Comparison of ENCODE assay signal across 8 cellular contexts in genomic region chrX:76148753-76149152, GRCh38. TPM values are rescaled to one million over a fixed set of nuclear protein-coding genes. Genes with fewer than 3 reads are reported as not detected.
A peak's percentile ranks its signal among the peaks of the same experiment; 100 is the strongest.
DNase-seq lines count a peak whose midpoint lies in the region; ATAC-seq and TF ChIP-seq lines count a peak whose summit lies in the region.

No MANE protein-coding gene starts in this region.

- H3K36me3 Mint-ChIP-seq in activated T-helper 2 cell treated with anti-CD3 and anti-CD28 coated beads, Interferon-gamma antibody, Interleukin-2, Interleukin-4, amounts not matched to agents 10 μg/mL and 5 μg/mL and 100 μg/mL, durations not matched to agents 14 hours and 24 hours and 36 hours (ENCODE audit: low read depth): no peaks in the 10 kb centered on the region

- DNase-seq in GM12865 (ENCODE audit: low read depth) (peak; percentile 75), OCI-M1 (lab: John Stamatoyannopoulos, UW) (peak; percentile 63), gastrocnemius medialis (peak in 1 of 2 donors; percentile 33), GM13977 (ENCODE audit: low spot score) (no peak), GM20000 (ENCODE audit: low spot score) (no peak)
- peak; percentile 34 for DNase-seq in activated T-helper 2 cell treated with anti-CD3 and anti-CD28 coated beads, Interferon-gamma antibody, Interleukin-2, Interleukin-4, amounts not matched to agents 10 μg/mL and 5 μg/mL and 100 μg/mL, durations not matched to agents 14 hours and 24 hours and 36 hours (ENCODE audit: low spot score)

- in situ Hi-C loops in gastrocnemius medialis (cut with MboI; ENCODE audit: low sequenced_read_pairs in 4 of 4) (no loop called here), GM13977 (cut with MboI; ENCODE audit: low pct_unique_long_range_greater_than_20kb, low sequenced_read_pairs, unreplicated experiment) (no loop called here)

- H3K4me1 Mint-ChIP-seq in activated T-helper 2 cell treated with anti-CD3 and anti-CD28 coated beads, Interferon-gamma antibody, Interleukin-2, Interleukin-4, amounts not matched to agents 10 μg/mL and 5 μg/mL and 100 μg/mL, durations not matched to agents 14 hours and 24 hours and 36 hours (ENCODE audit: low read depth): peaks cover 14% of the 10 kb centered on the region

- intact Hi-C loops in activated T-helper 2 cell treated with anti-CD3 and anti-CD28 coated beads, Interferon-gamma antibody, Interleukin-2, Interleukin-4, amounts not matched to agents 10 μg/mL and 5 μg/mL and 100 μg/mL, durations not matched to agents 14 hours and 24 hours and 36 hours (cut with micrococcal nuclease): no loop called here
- intact Hi-C loops in gastrocnemius medialis (cut with DNase I; ENCODE audit: low total_unique reads): loop anchor here (10.0 kb wide), 1 partner anchor 994 kb away; the partner anchor contains the start of gene ABCB7

- H3K4me3 ChIP-seq in GM12865 (ENCODE audit: low read depth, low read length) (peak overlapping the region; percentile 48), gastroesophageal sphincter (peak overlapping the region in 1 of 2 donors; percentile 25), gastrocnemius medialis (peak overlapping the region; percentile 27 to 48 (median 43))

- H3K27me3 Mint-ChIP-seq in activated T-helper 2 cell treated with anti-CD3 and anti-CD28 coated beads, Interferon-gamma antibody, Interleukin-2, Interleukin-4, amounts not matched to agents 10 μg/mL and 5 μg/mL and 100 μg/mL, durations not matched to agents 14 hours and 24 hours and 36 hours (ENCODE audit: low read depth): no peaks in the 10 kb centered on the region

- peak overlapping the region; percentile 81 to 98 (median 84) for H3K27ac ChIP-seq in gastroesophageal sphincter
- H3K27ac ChIP-seq in gastrocnemius medialis: peak overlapping the region; percentile 76 to 92 (median 82)

- H3K9me3 Mint-ChIP-seq in activated T-helper 2 cell treated with anti-CD3 and anti-CD28 coated beads, Interferon-gamma antibody, Interleukin-2, Interleukin-4, amounts not matched to agents 10 μg/mL and 5 μg/mL and 100 μg/mL, durations not matched to agents 14 hours and 24 hours and 36 hours: no peaks in the 10 kb centered on the region

- no peaks in the 10 kb centered on the region for H3K36me3 ChIP-seq in gastroesophageal sphincter
- no peaks in the 10 kb centered on the region for H3K36me3 ChIP-seq in gastrocnemius medialis

- peak overlapping the region; percentile 85 for H3K4me3 Mint-ChIP-seq in activated T-helper 2 cell treated with anti-CD3 and anti-CD28 coated beads, Interferon-gamma antibody, Interleukin-2, Interleukin-4, amounts not matched to agents 10 μg/mL and 5 μg/mL and 100 μg/mL, durations not matched to agents 14 hours and 24 hours and 36 hours (ENCODE audit: low read depth)

- H3K9me3 ChIP-seq in gastroesophageal sphincter (no peaks in the 10 kb centered on the region), gastrocnemius medialis (no peaks in the 10 kb centered on the region)

- no peaks in the 10 kb centered on the region for H3K27me3 ChIP-seq in gastroesophageal sphincter
- peaks cover 0 to 3% (median 0%) of the 10 kb centered on the region in 3 donors for H3K27me3 ChIP-seq in gastrocnemius medialis

- peaks cover 5 to 27% (median 5%) of the 10 kb centered on the region in 3 donors for H3K4me1 ChIP-seq in gastroesophageal sphincter
- H3K4me1 ChIP-seq in gastrocnemius medialis: peaks cover 10 to 22% of the 10 kb centered on the region in 2 donors

- TF ChIP-seq POLR2A in gastroesophageal sphincter (IDR thresholded peaks at IDR 0.05) (no peak), gastrocnemius medialis (IDR thresholded peaks at IDR 0.05) (no peak)

- H3K27ac Mint-ChIP-seq in activated T-helper 2 cell treated with anti-CD3 and anti-CD28 coated beads, Interferon-gamma antibody, Interleukin-2, Interleukin-4, amounts not matched to agents 10 μg/mL and 5 μg/mL and 100 μg/mL, durations not matched to agents 14 hours and 24 hours and 36 hours: peak overlapping the region; percentile 100

- TF ChIP-seq CTCF in GM12865 (IDR thresholded peaks at IDR 0.05; ENCODE audit: insufficient read depth, low read depth, low read length, missing control alignments): no peak
- no peak for TF ChIP-seq CTCF in gastroesophageal sphincter (IDR thresholded peaks at IDR 0.05)
- TF ChIP-seq CTCF in gastrocnemius medialis (IDR thresholded peaks at IDR 0.05 in 4 of 5, conservative IDR thresholded peaks at IDR 0.05 in 1 of 5): no peak
- TF ChIP-seq CTCF in GM13977 (IDR thresholded peaks at IDR 0.05; ENCODE audit: extremely low read depth, insufficient read depth, missing control alignments): no peak
- no peak for TF ChIP-seq CTCF in GM20000 (IDR thresholded peaks at IDR 0.05; ENCODE audit: extremely low read depth, missing control alignments)

- ATAC-seq in HG02943 (IDR thresholded peaks at IDR 0.05; ENCODE audit: low read depth, unreplicated experiment): peak; percentile 13
- ATAC-seq in gastroesophageal sphincter: no peak
- peak in 1 of 2 donors; percentile 6 for ATAC-seq in gastrocnemius medialis

- 0% methylated on average over 4 of the region's 8 CpGs for WGBS in gastroesophageal sphincter (ENCODE audit: low coverage in 1 of 2), 2 donors

- no peak for TF ChIP-seq EP300 in gastroesophageal sphincter (IDR thresholded peaks at IDR 0.05)

RNA-seq across cellular contexts. Expression of gene PBDC1, which starts 24.1 kb away (rescaled TPM):
- 43.8 and 44.2 TPM in 2 replicates for total RNA-seq in activated T-helper 2 cell treated with anti-CD3 and anti-CD28 coated beads, Interferon-gamma antibody, Interleukin-2, Interleukin-4, amounts not matched to agents 10 μg/mL and 5 μg/mL and 100 μg/mL, durations not matched to agents 14 hours and 24 hours and 36 hours
- total RNA-seq in gastroesophageal sphincter (10 to 100 TPM; 12.5 to 25.9 (median 15.8) TPM), gastrocnemius medialis (10 to 100 TPM; 10.3 to 16.1 (median 11.3) TPM)

Comparison
In these comparisons a context has a peak if more than half of its experiments do, and no peak if none do; other contexts are left out.
1. DNase-seq: peak in GM12865 (single experiment), OCI-M1 (single experiment) and activated T-helper 2 cell treated with anti-CD3 and anti-CD28 coated beads, Interferon-gamma antibody, Interleukin-2, Interleukin-4, amounts not matched to agents 10 μg/mL and 5 μg/mL and 100 μg/mL, durations not matched to agents 14 hours and 24 hours and 36 hours (single experiment); none in GM13977 (single experiment) and GM20000 (single experiment).